ENCODE assay signal across 30 cellular contexts in the genomic region with DNA sequence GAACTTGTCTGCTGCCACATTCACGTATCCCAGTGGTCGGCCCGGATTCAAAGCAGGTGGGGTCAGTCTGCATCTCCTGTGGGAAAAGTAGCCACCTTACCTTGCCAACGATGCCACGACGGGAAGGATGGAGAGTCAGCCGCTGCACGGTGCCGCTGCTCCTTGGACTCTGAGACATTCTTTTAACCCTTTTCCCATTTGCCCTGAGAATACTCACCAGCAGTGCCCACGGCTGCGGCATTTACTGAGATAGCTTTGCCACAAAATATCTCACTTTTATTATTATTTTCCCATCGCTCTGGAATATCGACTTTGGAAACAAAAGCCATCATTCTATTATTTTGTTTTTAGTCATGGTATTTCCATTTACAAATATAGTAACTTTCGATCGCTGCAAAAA. TPM values are rescaled to one million over a fixed set of nuclear protein-coding genes. Genes with fewer than 3 reads are reported as not detected.
A peak's percentile ranks its signal among the peaks of the same experiment; 100 is the strongest.
DNase-seq lines count a peak whose midpoint lies in the region; ATAC-seq, FAIRE-seq and TF ChIP-seq lines count a peak whose summit lies in the region.
"Had no signal": no experiment of that assay in that cellular context is flagged by ENCODE, and none has a peak within 500 bp of the region (broad histone marks: within the 10 kb centered on the region; RNA-seq: fewer than 3 reads in every experiment).

No MANE protein-coding gene starts in this region.

- H3K4me3 ChIP-seq in right atrium auricular region (no peak overlapping the region), kidney (ENCODE audit: low read length in 2 of 2) (no peak overlapping the region), psoas muscle (no peak overlapping the region), trophoblast cell (ENCODE audit: low read depth, low read length) (no peak overlapping the region)
- H3K4me3 ChIP-seq: BLaER1, GM12878 had no signal

- no peak overlapping the region for H3K4ac ChIP-seq in trophoblast cell (ENCODE audit: low read depth, low read length)

- no peak overlapping the region for H3K23ac ChIP-seq in trophoblast cell (ENCODE audit: low read length)

- H3K4me1 ChIP-seq in right atrium auricular region: no peaks in the 10 kb centered on the region
- H3K4me1 ChIP-seq in kidney (ENCODE audit: control insufficient read depth in 1 of 2, insufficient read depth in 1 of 2, low read depth in 1 of 2, low read length in 2 of 2): peaks cover 0 to 1% of the 10 kb centered on the region in 2 donors
- no peaks in the 10 kb centered on the region for H3K4me1 ChIP-seq in psoas muscle
- H3K4me1 ChIP-seq in trophoblast cell (ENCODE audit: control insufficient read depth in 1 of 2, insufficient read depth in 2 of 2, low read length in 2 of 2): no peaks in the 10 kb centered on the region
- H3K4me1 ChIP-seq: BE2C had no signal

- no peaks in the 10 kb centered on the region for H3K79me2 ChIP-seq in trophoblast cell (ENCODE audit: control insufficient read depth, insufficient read depth, low read length, poor library complexity)

- H3K27me3 ChIP-seq in right atrium auricular region (no peaks in the 10 kb centered on the region), psoas muscle (ENCODE audit: insufficient read depth in 3 of 3, low read length in 2 of 3) (peaks cover 0 to 14% (median 9%) of the 10 kb centered on the region in 3 donors), trophoblast cell (ENCODE audit: insufficient read depth, low read length) (no peaks in the 10 kb centered on the region)
- H3K27me3 ChIP-seq: BE2C, BLaER1 had no signal

- no peak overlapping the region for H3K27ac ChIP-seq in right atrium auricular region
- no peak overlapping the region for H3K27ac ChIP-seq in kidney (ENCODE audit: low read depth in 2 of 2, low read length in 2 of 2)
- no peak overlapping the region for H3K27ac ChIP-seq in psoas muscle
- H3K27ac ChIP-seq in trophoblast cell (ENCODE audit: low read depth, low read length): no peak overlapping the region
- H3K27ac ChIP-seq: BLaER1 had no signal

- H3K36me3 Mint-ChIP-seq in chondrocyte (ENCODE audit: low read depth): no peaks in the 10 kb centered on the region
- H3K36me3 Mint-ChIP-seq in activated naive CD8-positive, alpha-beta T cell treated with anti-CD3 and anti-CD28 coated beads for 36 hours: no peaks in the 10 kb centered on the region
- H3K36me3 Mint-ChIP-seq: CD14-positive monocyte; CD4-positive, alpha-beta memory T cell; CD4-positive, CD25-positive, alpha-beta regulatory T cell; CD8-positive, alpha-beta memory T cell had no signal

- H3K4me3 Mint-ChIP-seq in chondrocyte (ENCODE audit: unreplicated experiment): no peak overlapping the region
- no peak overlapping the region for H3K4me3 Mint-ChIP-seq in activated naive CD8-positive, alpha-beta T cell treated with anti-CD3 and anti-CD28 coated beads for 36 hours
- H3K4me3 Mint-ChIP-seq: CD14-positive monocyte; CD4-positive, alpha-beta memory T cell; CD4-positive, CD25-positive, alpha-beta regulatory T cell; CD8-positive, alpha-beta memory T cell had no signal

- intact Hi-C loops in left ventricle myocardium superior (cut with micrococcal nuclease): no loop called here
- intact Hi-C loops in kidney (cut with DNase I): no loop called here
- intact Hi-C loops in psoas muscle (cut with DNase I): no loop called here

- H3K14ac ChIP-seq in trophoblast cell (ENCODE audit: low read length): no peak overlapping the region

- no peak overlapping the region for H3K18ac ChIP-seq in trophoblast cell (ENCODE audit: low read length)

- H2BK12ac ChIP-seq in trophoblast cell (ENCODE audit: low read length): no peak overlapping the region

- no peak for FAIRE-seq in kidney (lab: Jason Lieb, UNC)
- FAIRE-seq: A204.1, GM12878, GM12892, GM18507 had no signal

- no peak for ATAC-seq in left ventricle myocardium superior
- no peak for ATAC-seq in psoas muscle
- ATAC-seq: GM12878 had no signal

- no peak overlapping the region for H3K27ac Mint-ChIP-seq in chondrocyte (ENCODE audit: unreplicated experiment)
- H3K27ac Mint-ChIP-seq in activated naive CD8-positive, alpha-beta T cell treated with anti-CD3 and anti-CD28 coated beads for 36 hours: no peak overlapping the region
- H3K27ac Mint-ChIP-seq: CD14-positive monocyte; CD4-positive, alpha-beta memory T cell; CD4-positive, CD25-positive, alpha-beta regulatory T cell; CD8-positive, alpha-beta memory T cell had no signal

- WGBS in psoas muscle, 3 donors: 81 to 87% (median 84%) methylated on average over 15 of the region's 15 CpGs
- no CpG with 5 or more reads among the region's 15 CpGs for WGBS in trophoblast cell (ENCODE audit: extremely low coverage, insufficient coverage, insufficient read length)

- no peaks in the 10 kb centered on the region for H3K27me3 Mint-ChIP-seq in chondrocyte (ENCODE audit: low read depth)
- no peaks in the 10 kb centered on the region for H3K27me3 Mint-ChIP-seq in activated naive CD8-positive, alpha-beta T cell treated with anti-CD3 and anti-CD28 coated beads for 36 hours
- H3K27me3 Mint-ChIP-seq: CD4-positive, CD25-positive, alpha-beta regulatory T cell had no signal

- no peak overlapping the region for H4K8ac ChIP-seq in trophoblast cell (ENCODE audit: low read depth, low read length)

- no peak overlapping the region for H3K9ac ChIP-seq in kidney (ENCODE audit: low read length in 2 of 2)
- no peak overlapping the region for H3K9ac ChIP-seq in trophoblast cell (ENCODE audit: low read length)
- H3K9ac ChIP-seq: BLaER1 had no signal

- no peak overlapping the region for H2BK120ac ChIP-seq in trophoblast cell (ENCODE audit: insufficient read depth, low read length, poor library complexity)

- H3K9me3 Mint-ChIP-seq in chondrocyte (ENCODE audit: low read depth): peaks cover 23% of the 10 kb centered on the region
- no peaks in the 10 kb centered on the region for H3K9me3 Mint-ChIP-seq in activated naive CD8-positive, alpha-beta T cell treated with anti-CD3 and anti-CD28 coated beads for 36 hours
- H3K9me3 Mint-ChIP-seq: CD8-positive, alpha-beta memory T cell had no signal

- H3K36me3 ChIP-seq in right atrium auricular region (no peaks in the 10 kb centered on the region), kidney (ENCODE audit: control insufficient read depth in 1 of 2, insufficient read depth in 2 of 2, low read length in 2 of 2) (no peaks in the 10 kb centered on the region), psoas muscle (ENCODE audit: insufficient read depth in 1 of 2, low read depth in 1 of 2) (no peaks in the 10 kb centered on the region), trophoblast cell (ENCODE audit: control insufficient read depth in 1 of 2, insufficient read depth in 2 of 2, low read length in 2 of 2) (no peaks in the 10 kb centered on the region)
- H3K36me3 ChIP-seq: BE2C, BLaER1 had no signal

- peak; percentile 10 for DNase-seq in left ventricle myocardium superior
- no peak for DNase-seq in right atrium auricular region (ENCODE audit: low spot score)
- DNase-seq in chondrocyte (ENCODE audit: low spot score): peak; percentile 38
- DNase-seq in kidney: peak; percentile 32
- peak; percentile 6 to 19 for DNase-seq in psoas muscle
- no peak for DNase-seq in trophoblast cell
- no peak for DNase-seq in SW480 (ENCODE audit: low spot score)
- no peak for DNase-seq in activated naive CD8-positive, alpha-beta T cell treated with anti-CD3 and anti-CD28 coated beads for 36 hours
- DNase-seq: 8988T; ACHN; BE2C; C1 segment of cervical spinal cord; CD4-positive, alpha-beta memory T cell; CD4-positive, CD25-positive, alpha-beta regulatory T cell; CD8-positive, alpha-beta memory T cell; COR-L47; DMS 273 treated with DMSO at 0.1 percent for 48 hours; DMS153; DMS53; DMS79; DND-41; EL; GDM1 had no signal

- H2AK5ac ChIP-seq in trophoblast cell (ENCODE audit: low read length): no peak overlapping the region

- TF ChIP-seq CTCF in right atrium auricular region (IDR thresholded peaks at IDR 0.05): no peak
- no peak for TF ChIP-seq CTCF in chondrocyte (IDR thresholded peaks at IDR 0.05)
- TF ChIP-seq CTCF in kidney (IDR thresholded peaks at IDR 0.05; ENCODE audit: borderline replicate concordance, extremely low read depth, insufficient read depth): no peak
- no peak for TF ChIP-seq CTCF in psoas muscle (IDR thresholded peaks at IDR 0.05)

- H3K9me3 ChIP-seq in right atrium auricular region: peaks cover 0 to 7% of the 10 kb centered on the region in 2 donors
- H3K9me3 ChIP-seq in kidney (ENCODE audit: control insufficient read depth in 1 of 2, low read length in 2 of 2): no peaks in the 10 kb centered on the region
- H3K9me3 ChIP-seq in psoas muscle: peaks cover 5% of the 10 kb centered on the region
- H3K9me3 ChIP-seq in trophoblast cell (ENCODE audit: insufficient read depth, low read depth, low read length): peaks cover 70% of the 10 kb centered on the region
- H3K9me3 ChIP-seq: BE2C had no signal

- H4K12ac ChIP-seq in trophoblast cell (ENCODE audit: low read depth, low read length): no peak overlapping the region

- H3K4me1 Mint-ChIP-seq in chondrocyte (ENCODE audit: low read depth): no peaks in the 10 kb centered on the region
- no peaks in the 10 kb centered on the region for H3K4me1 Mint-ChIP-seq in activated naive CD8-positive, alpha-beta T cell treated with anti-CD3 and anti-CD28 coated beads for 36 hours
- H3K4me1 Mint-ChIP-seq: CD14-positive monocyte; CD4-positive, alpha-beta memory T cell; CD8-positive, alpha-beta memory T cell had no signal

- no peaks in the 10 kb centered on the region for H3K79me1 ChIP-seq in trophoblast cell (ENCODE audit: low read length)

- no peak overlapping the region for H2BK5ac ChIP-seq in trophoblast cell (ENCODE audit: low read depth, low read length, poor library complexity)

- no peak overlapping the region for H2AFZ ChIP-seq in trophoblast cell (ENCODE audit: insufficient read depth, low read length, poor library complexity)

- no peak overlapping the region for H4K91ac ChIP-seq in trophoblast cell (ENCODE audit: low read depth, low read length)

- H3K4me2 ChIP-seq in trophoblast cell (ENCODE audit: low read length): no peak overlapping the region
- H3K4me2 ChIP-seq: BLaER1 had no signal

RNA-seq across cellular contexts. Expression of a gene that starts 15.3 kb away (rescaled TPM):
- 0.59 TPM for total RNA-seq in left ventricle myocardium superior
- total RNA-seq in right atrium auricular region: under 1 TPM; 0.08 to 0.11 TPM
- 0.60 to 1.8 TPM (median 0.67 TPM) in 3 replicates for total RNA-seq in chondrocyte
- 2.4 TPM for total RNA-seq in kidney
- 0.15 TPM for polyA plus RNA-seq in kidney (ENCODE audit: insufficient read depth, low read depth, low replicate concordance)
- total RNA-seq in psoas muscle: under 1 TPM; 0.04 to 0.15 (median 0.06) TPM
- polyA plus RNA-seq in psoas muscle: under 1 TPM; 0.01 to 0.03 (median 0.01) TPM
- polyA plus RNA-seq in trophoblast cell (2013): 0.05 and 0.07 TPM in 2 replicates
- under 1 TPM; 0.48 to 0.58 TPM for total RNA-seq in activated naive CD8-positive, alpha-beta T cell treated with anti-CD3 and anti-CD28 coated beads for 36 hours
- total RNA-seq: Daoy had no signal

Comparison
In these comparisons a context has a peak if more than half of its experiments do, and no peak if none do; other contexts are left out.
1. DNase-seq: peak in left ventricle myocardium superior (single experiment), chondrocyte (single experiment), kidney (single experiment) and psoas muscle (2 of 2); none in right atrium auricular region (single experiment), trophoblast cell (0 of 2), SW480 (single experiment) and activated naive CD8-positive, alpha-beta T cell treated with anti-CD3 and anti-CD28 coated beads for 36 hours (single experiment).